In genomic region chr1:35564037-35564883, GRCh38 we compare ENCODE assay signal across 1 cellular context.
A peak's percentile ranks its signal among the peaks of the same experiment; 100 is the strongest.
TF ChIP-seq lines count a peak whose summit lies in the region.

No MANE protein-coding gene starts in this region.

TF ChIP-seq in GM12878, 131 proteins besides CTCF, POLR2A, EP300 and RAD21 (continued from another document):
- TF ChIP-seq ZBTB4 (CRISPR knock-in tag; IDR thresholded peaks at IDR 0.05) (no peak), RELB (IDR thresholded peaks at IDR 0.05; ENCODE audit: low read depth) (no peak), RELA (IDR thresholded peaks at IDR 0.05; ENCODE audit: borderline replicate concordance, partially characterized antibody) (peak; percentile 39), HDGF (IDR thresholded peaks at IDR 0.05) (peak; percentile 61; the same call in 1 of the 2 replicates), SMARCA5 (IDR thresholded peaks at IDR 0.05) (0 out of 2 replicates have a peak, but pooled peaks have one; percentile 37), ZNF217 (IDR thresholded peaks at IDR 0.05) (no peak), JUND (IDR thresholded peaks at IDR 0.05; ENCODE audit: low read depth, low read length) (no peak), GABPA (IDR thresholded peaks at IDR 0.05; ENCODE audit: low read depth) (no peak), TCF7 (IDR thresholded peaks at IDR 0.05; ENCODE audit: borderline replicate concordance) (no peak), BCL3 (IDR thresholded peaks at IDR 0.05; ENCODE audit: borderline replicate concordance, insufficient read depth, low read depth, low read length, poor library complexity, severe bottlenecking) (no peak), ZNF384 (IDR thresholded peaks at IDR 0.05; ENCODE audit: borderline replicate concordance, low read depth, low read length) (no peak), FOXK2 (IDR thresholded peaks at IDR 0.05) (no peak), SPI1 (IDR thresholded peaks at IDR 0.05; ENCODE audit: borderline replicate concordance, insufficient read depth, low read depth, low read length) (no peak), ZBED1 (IDR thresholded peaks at IDR 0.05; ENCODE audit: borderline replicate concordance) (no peak), MEF2B (IDR thresholded peaks at IDR 0.05; ENCODE audit: partially characterized antibody, poor library complexity, severe bottlenecking) (no peak), PML (IDR thresholded peaks at IDR 0.05; ENCODE audit: low read length) (no peak), YY1 (IDR thresholded peaks at IDR 0.05; ENCODE audit: low read depth, low read length) (peak; percentile 56; the same call in 1 of the 2 replicates), NR2C2 (IDR thresholded peaks at IDR 0.05; ENCODE audit: borderline replicate concordance, control insufficient read depth, insufficient read length, low read depth) (no peak), NR2F1 (conservative IDR thresholded peaks at IDR 0.05) (0 out of 2 replicates have a peak, but pooled peaks have one; percentile 16), ZNF622 (IDR thresholded peaks at IDR 0.05) (no peak), RUNX3 (IDR thresholded peaks at IDR 0.05; ENCODE audit: low read length) (no peak), ZBTB33 (IDR thresholded peaks at IDR 0.05) (no peak), STAT3 (IDR thresholded peaks at IDR 0.05; ENCODE audit: low read depth, low read length) (no peak), ZBTB40 (IDR thresholded peaks at IDR 0.05; ENCODE audit: borderline replicate concordance) (no peak), PRDM15 (CRISPR knock-in tag; IDR thresholded peaks at IDR 0.05) (no peak), SMAD1 (IDR thresholded peaks at IDR 0.05; ENCODE audit: low read depth, partially characterized antibody) (no peak), ETV6 (conservative IDR thresholded peaks at IDR 0.05 in 1 of 2, IDR thresholded peaks at IDR 0.05 in 1 of 2; ENCODE audit: borderline replicate concordance in 1 of 2, low read depth in 1 of 2) (no peak), NR2C1 (IDR thresholded peaks at IDR 0.05) (no peak), BACH1 (IDR thresholded peaks at IDR 0.05; ENCODE audit: borderline replicate concordance) (no peak), IRF4 (IDR thresholded peaks at IDR 0.05; ENCODE audit: low read depth, low read length) (no peak), BRCA1 (IDR thresholded peaks at IDR 0.05; ENCODE audit: low read depth, low read length) (no peak), ZSCAN29 (IDR thresholded peaks at IDR 0.05) (no peak), RFX5 (IDR thresholded peaks at IDR 0.05; ENCODE audit: low read depth, low read length) (no peak), ELK1 (IDR thresholded peaks at IDR 0.05; ENCODE audit: low read depth, low read length) (no peak), EGR1 (IDR thresholded peaks at IDR 0.05; ENCODE audit: borderline replicate concordance in 1 of 2, low read depth in 2 of 2, low read length in 2 of 2) (no peak), IRF3 (IDR thresholded peaks at IDR 0.05) (no peak), MAX (IDR thresholded peaks at IDR 0.05; ENCODE audit: low read depth, low read length) (no peak), ATF7 (IDR thresholded peaks at IDR 0.05; ENCODE audit: low read depth) (no peak), ASH2L (IDR thresholded peaks at IDR 0.05; ENCODE audit: borderline replicate concordance, low read depth) (no peak), TARDBP (IDR thresholded peaks at IDR 0.05; ENCODE audit: borderline replicate concordance) (no peak), USF2 (IDR thresholded peaks at IDR 0.05; ENCODE audit: borderline replicate concordance, low read depth, low read length) (no peak), RB1 (IDR thresholded peaks at IDR 0.05; ENCODE audit: borderline replicate concordance) (0 out of 2 replicates have a peak, but pooled peaks have one; percentile 34), WRNIP1 (IDR thresholded peaks at IDR 0.05; ENCODE audit: borderline replicate concordance, low read depth, low read length) (no peak)
